In genomic region chr5:78985407-78986223, GRCh38 we compare ENCODE assay signal across 8 cellular contexts. TPM values are rescaled to one million over a fixed set of nuclear protein-coding genes. Genes with fewer than 3 reads are reported as not detected.
A peak's percentile ranks its signal among the peaks of the same experiment; 100 is the strongest.
DNase-seq lines count a peak whose midpoint lies in the region; ATAC-seq and TF ChIP-seq lines count a peak whose summit lies in the region.

No MANE protein-coding gene starts in this region.

- TF ChIP-seq CTCF in epithelial cell of proximal tubule (conservative IDR thresholded peaks at IDR 0.05; ENCODE audit: low read depth, low read length), result no peak

- no peak for DNase-seq in Right ventricle myocardium inferior (ENCODE audit: missing footprints)
- no peak for DNase-seq in cardiac septum (ENCODE audit: low spot score)
- DNase-seq in NCI-H748 (lab: John Stamatoyannopoulos, UW; ENCODE audit: unreplicated experiment), result peak; percentile 76
- peak; percentile 24 to 54 (median 29) for DNase-seq in activated CD8-positive, alpha-beta memory T cell treated with anti-CD3 and anti-CD28 coated beads for 48 hours (ENCODE audit: low read depth in 2 of 3, low spot score in 2 of 3)
- no peak for DNase-seq in epithelial cell of proximal tubule (ENCODE audit: low read depth)
- peak; percentile 60 to 80 for DNase-seq in stimulated activated naive CD8-positive, alpha-beta T cell treated with anti-CD3 and anti-CD28 coated beads, Interleukin-15, amount 100 ng/mL, for 72 hours

- intact Hi-C loops in Right ventricle myocardium inferior (cut with DNase I), result loop anchor here (2.0 kb wide), 1 partner anchor 79 kb away; no protein-coding TSS in a partner anchor
- intact Hi-C loops in cardiac septum (cut with DNase I), result no loop called here

- peak overlapping the region; percentile 96 to 98 for H3K27ac Mint-ChIP-seq in stimulated activated naive CD8-positive, alpha-beta T cell treated with anti-CD3 and anti-CD28 coated beads, Interleukin-15, amount 100 ng/mL, for 72 hours

- H3K4me1 Mint-ChIP-seq in stimulated activated naive CD8-positive, alpha-beta T cell treated with anti-CD3 and anti-CD28 coated beads, Interleukin-15, amount 100 ng/mL, for 72 hours, result peaks cover 46% of the 10 kb centered on the region

- H3K27me3 Mint-ChIP-seq in stimulated activated naive CD8-positive, alpha-beta T cell treated with anti-CD3 and anti-CD28 coated beads, Interleukin-15, amount 100 ng/mL, for 72 hours, result peaks cover 4% of the 10 kb centered on the region

- H3K36me3 ChIP-seq in muscle layer of duodenum (ENCODE audit: control insufficient read depth in 1 of 2, insufficient read depth in 2 of 2, low read length in 2 of 2), result no peaks in the 10 kb centered on the region

- H3K4me3 ChIP-seq in epithelial cell of proximal tubule (ENCODE audit: low read depth, low read length) (peak overlapping the region; percentile 67), muscle layer of duodenum (ENCODE audit: low read depth in 1 of 2, low read length in 2 of 2) (peak overlapping the region; percentile 71 to 74)

- ATAC-seq in Right ventricle myocardium inferior (peak; percentile 27), HG02981 (IDR thresholded peaks at IDR 0.05; ENCODE audit: unreplicated experiment) (peak; percentile 59)
- ATAC-seq in stimulated activated naive CD8-positive, alpha-beta T cell treated with anti-CD3 and anti-CD28 coated beads, Interleukin-15, amount 100 ng/mL, for 72 hours, result peak; percentile 86

- H3K27ac ChIP-seq in muscle layer of duodenum (ENCODE audit: low read length), result peak overlapping the region; percentile 95

- H3K4me1 ChIP-seq in muscle layer of duodenum (ENCODE audit: control insufficient read depth in 1 of 2, insufficient read depth in 2 of 2, low read length in 2 of 2), result peaks cover 4 to 14% of the 10 kb centered on the region in 2 donors

- no peaks in the 10 kb centered on the region for H3K9me3 ChIP-seq in muscle layer of duodenum (ENCODE audit: control insufficient read depth in 1 of 2, low read length in 2 of 2)

- no peaks in the 10 kb centered on the region for H3K9me3 Mint-ChIP-seq in stimulated activated naive CD8-positive, alpha-beta T cell treated with anti-CD3 and anti-CD28 coated beads, Interleukin-15, amount 100 ng/mL, for 72 hours

- peak overlapping the region; percentile 83 to 91 for H3K4me3 Mint-ChIP-seq in stimulated activated naive CD8-positive, alpha-beta T cell treated with anti-CD3 and anti-CD28 coated beads, Interleukin-15, amount 100 ng/mL, for 72 hours

- H3K27me3 ChIP-seq in muscle layer of duodenum (ENCODE audit: low read depth, low read length), result no peaks in the 10 kb centered on the region

RNA-seq across cellular contexts. Expression of gene ARSB, which starts 0.5 kb away (rescaled TPM):
- total RNA-seq in Right ventricle myocardium inferior (11.9 TPM), cardiac septum (13.5 TPM), epithelial cell of proximal tubule (16.5 and 16.7 TPM in 2 replicates)

Comparison
In these comparisons a context has a peak if more than half of its experiments do, and no peak if none do; other contexts are left out.
1. ATAC-seq: peak in every context shown above with its lines; median percentile 86 in stimulated activated naive CD8-positive, alpha-beta T cell treated with anti-CD3 and anti-CD28 coated beads, Interleukin-15, amount 100 ng/mL, for 72 hours; 59 in HG02981; 27 in Right ventricle myocardium inferior.
2. DNase-seq: peak in NCI-H748 (single experiment), activated CD8-positive, alpha-beta memory T cell treated with anti-CD3 and anti-CD28 coated beads for 48 hours (3 of 3) and stimulated activated naive CD8-positive, alpha-beta T cell treated with anti-CD3 and anti-CD28 coated beads, Interleukin-15, amount 100 ng/mL, for 72 hours (2 of 2); none in Right ventricle myocardium inferior (single experiment), cardiac septum (single experiment) and epithelial cell of proximal tubule (single experiment).